13 cellular contexts compared by ENCODE assay signal in the genomic region with DNA sequence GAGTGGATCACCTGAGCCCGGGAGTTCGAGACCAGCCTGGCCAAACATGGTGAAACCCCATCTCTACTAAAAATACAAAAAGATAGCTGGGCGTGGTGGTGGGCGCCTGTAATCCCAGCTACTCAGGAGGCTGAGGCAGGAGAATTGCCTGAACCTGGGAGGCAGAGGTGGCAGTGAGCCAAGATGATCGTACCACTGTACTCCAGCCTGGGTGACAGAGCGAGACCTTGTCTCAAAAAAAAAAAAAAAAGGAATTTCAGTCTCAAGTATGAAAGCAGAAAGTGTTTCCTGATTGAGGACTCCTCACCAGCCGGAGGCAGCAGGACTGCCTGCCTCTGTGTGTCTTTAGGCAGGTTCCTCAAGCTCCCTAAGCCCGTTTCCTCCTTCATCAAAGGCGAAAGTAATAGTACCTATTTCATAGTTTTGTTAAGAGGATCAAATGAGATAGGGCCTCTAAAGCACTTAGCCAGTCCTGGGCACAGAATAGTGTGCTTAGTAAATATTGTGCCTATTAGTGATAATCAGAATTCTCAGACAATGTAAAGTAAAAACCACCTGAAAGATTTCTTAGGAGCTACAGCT. TPM values are rescaled to one million over a fixed set of nuclear protein-coding genes. Genes with fewer than 3 reads are reported as not detected.
DNase-seq lines count a peak whose midpoint lies in the region; ATAC-seq and TF ChIP-seq lines count a peak whose summit lies in the region.
"Had no signal": no experiment of that assay in that cellular context is flagged by ENCODE, and none has a peak within 500 bp of the region (broad histone marks: within the 10 kb centered on the region; RNA-seq: fewer than 3 reads in every experiment).

No MANE protein-coding gene starts in this region.

- no peaks in the 10 kb centered on the region for H3K27me3 Mint-ChIP-seq in activated CD8-positive, alpha-beta T cell treated with anti-CD3 and anti-CD28 coated beads, Interleukin-2, amount 10 ng/mL, durations not matched to agents 7 days and 5 days (ENCODE audit: low read depth)
- H3K27me3 Mint-ChIP-seq in memory B cell: no peaks in the 10 kb centered on the region

- H3K27me3 ChIP-seq in BLaER1 (no peaks in the 10 kb centered on the region), DND-41 (ENCODE audit: insufficient read depth, low read length, poor library complexity) (no peaks in the 10 kb centered on the region), sigmoid colon (no peaks in the 10 kb centered on the region), spleen (replicated peaks in 1 of 7) (no peaks in the 10 kb centered on the region)
- H3K27me3 ChIP-seq: brain microvascular endothelial cell had no signal

- 0 out of 2 replicates have a peak, but pooled peaks cover under 1% of the 10 kb centered on the region for H3K36me3 ChIP-seq in BLaER1
- peaks cover 7% of the 10 kb centered on the region for H3K36me3 ChIP-seq in DND-41 (ENCODE audit: insufficient read depth, low read length)
- no peaks in the 10 kb centered on the region for H3K36me3 ChIP-seq in sigmoid colon
- H3K36me3 ChIP-seq in spleen: no peaks in the 10 kb centered on the region
- H3K36me3 ChIP-seq: brain microvascular endothelial cell had no signal

- POLR2A ChIA-PET in activated CD8-positive, alpha-beta T cell treated with anti-CD3 and anti-CD28 coated beads, Interleukin-2, amount 10 ng/mL, durations not matched to agents 7 days and 5 days (lab: Charles Lee): interaction anchor here (1.4 to 5.4 kb wide), 2 partner anchors 8 to 13 kb away, joined by 3 to 38 read pairs; no protein-coding TSS in a partner anchor

- peaks cover 69% of the 10 kb centered on the region for H3K4me1 Mint-ChIP-seq in activated CD8-positive, alpha-beta T cell treated with anti-CD3 and anti-CD28 coated beads, Interleukin-2, amount 10 ng/mL, durations not matched to agents 7 days and 5 days (ENCODE audit: low read depth)
- peaks cover 47% of the 10 kb centered on the region for H3K4me1 Mint-ChIP-seq in memory B cell

- intact Hi-C loops in sigmoid colon (cut with DNase I): no loop called here
- intact Hi-C loops in spleen (cut with DNase I; ENCODE audit: low total_unique reads): no loop called here

- no peaks in the 10 kb centered on the region for H3K9me3 Mint-ChIP-seq in activated CD8-positive, alpha-beta T cell treated with anti-CD3 and anti-CD28 coated beads, Interleukin-2, amount 10 ng/mL, durations not matched to agents 7 days and 5 days (ENCODE audit: insufficient read depth)
- no peaks in the 10 kb centered on the region for H3K9me3 Mint-ChIP-seq in memory B cell

- peak overlapping the region; percentile 86 for H3K27ac ChIP-seq in BLaER1
- H3K27ac ChIP-seq in DND-41 (ENCODE audit: low read length): peak overlapping the region; percentile 32; the same call in 1 of the 2 replicates
- peak overlapping the region in 2 of 4 donors; percentile 7 to 31 for H3K27ac ChIP-seq in sigmoid colon
- peak overlapping the region in 3 of 8 donors; percentile 2 to 97 (median 97) for H3K27ac ChIP-seq in spleen
- H3K27ac ChIP-seq: brain microvascular endothelial cell had no signal

- H3K4me3 Mint-ChIP-seq in activated CD8-positive, alpha-beta T cell treated with anti-CD3 and anti-CD28 coated beads, Interleukin-2, amount 10 ng/mL, durations not matched to agents 7 days and 5 days: no peak overlapping the region
- H3K4me3 Mint-ChIP-seq in memory B cell: no peak overlapping the region

- peaks cover 3% of the 10 kb centered on the region for H3K36me3 Mint-ChIP-seq in activated CD8-positive, alpha-beta T cell treated with anti-CD3 and anti-CD28 coated beads, Interleukin-2, amount 10 ng/mL, durations not matched to agents 7 days and 5 days (ENCODE audit: low read depth)
- no peaks in the 10 kb centered on the region for H3K36me3 Mint-ChIP-seq in memory B cell

- CTCF ChIA-PET in activated CD8-positive, alpha-beta T cell treated with anti-CD3 and anti-CD28 coated beads, Interleukin-2, amount 10 ng/mL, durations not matched to agents 7 days and 5 days (lab: Charles Lee): interaction anchor here (0.9 to 2.8 kb wide), 4 partner anchors 8 to 18 kb away, joined by 3 to 21 read pairs (median 6); a partner anchor contains a TSS

- DNase-seq in DND-41 (no peak), memory B cell (ENCODE audit: low spot score in 2 of 2) (no peak), sigmoid colon (no peak), GM10266 (ENCODE audit: extremely low spot score) (no peak), T-helper 2 cell (no peak), spleen (no peak)
- DNase-seq in activated CD8-positive, alpha-beta T cell treated with anti-CD3 and anti-CD28 coated beads, Interleukin-2, amount 10 ng/mL, durations not matched to agents 7 days and 5 days: no peak
- DNase-seq: activated T-cell treated with anti-CD3 and anti-CD28 coated beads for 4 hours; brain microvascular endothelial cell; hypothalamus; NCI-H510A; stimulated activated CD4-positive, alpha-beta T cell treated with anti-CD3 and anti-CD28 coated beads, Interleukin-4, amount 100 ng/mL, for 24 hours had no signal

- peaks cover 96% of the 10 kb centered on the region for H3K4me1 ChIP-seq in BLaER1
- H3K4me1 ChIP-seq in DND-41 (ENCODE audit: insufficient read depth, low read length): peaks cover 65% of the 10 kb centered on the region
- peaks cover 0 to 66% (median 63%) of the 10 kb centered on the region in 4 donors for H3K4me1 ChIP-seq in sigmoid colon
- peaks cover 43 to 89% (median 69%) of the 10 kb centered on the region in 6 donors for H3K4me1 ChIP-seq in spleen

- peak overlapping the region; percentile 100 for H3K4me2 ChIP-seq in BLaER1
- 0 out of 2 replicates have a peak overlapping the region, but pooled peaks have one; percentile 7 for H3K4me2 ChIP-seq in DND-41 (ENCODE audit: insufficient read depth, low read length)

- no peak overlapping the region for H3K4me3 ChIP-seq in BLaER1
- H3K4me3 ChIP-seq in DND-41 (ENCODE audit: low read depth in 1 of 2, low read length in 2 of 2): no peak overlapping the region
- no peak overlapping the region for H3K4me3 ChIP-seq in sigmoid colon
- no peak overlapping the region for H3K4me3 ChIP-seq in spleen

- TF ChIP-seq CTCF in DND-41 (IDR thresholded peaks at IDR 0.05; ENCODE audit: borderline replicate concordance, extremely low read depth, low read length, poor library complexity, severe bottlenecking) (no peak), sigmoid colon (IDR thresholded peaks at IDR 0.05) (no peak), GM10266 (IDR thresholded peaks at IDR 0.05; ENCODE audit: control insufficient read depth, insufficient read depth, low read depth, missing control alignments) (no peak), spleen (IDR thresholded peaks at IDR 0.05 in 8 of 11, conservative IDR thresholded peaks at IDR 0.05 in 3 of 11) (no peak)

- TF ChIP-seq POLR2A in sigmoid colon (IDR thresholded peaks at IDR 0.05): no peak
- no peak for TF ChIP-seq POLR2A in spleen (IDR thresholded peaks at IDR 0.05)

- peak overlapping the region; percentile 85 for H3K9ac ChIP-seq in BLaER1
- H3K9ac ChIP-seq in DND-41 (ENCODE audit: low read depth, low read length): no peak overlapping the region

- WGBS in sigmoid colon, 2 donors: 63 to 66% methylated on average over 9 of the region's 9 CpGs
- WGBS in spleen, 5 donors: 55 to 65% (median 63%) methylated on average over 9 of the region's 9 CpGs

- H2AFZ ChIP-seq in DND-41 (ENCODE audit: low read depth, low read length): no peak overlapping the region

- H3K79me2 ChIP-seq in DND-41 (ENCODE audit: insufficient read depth, low read length): peaks cover 96% of the 10 kb centered on the region

- TF ChIP-seq EP300 in sigmoid colon (IDR thresholded peaks at IDR 0.05): no peak

- peaks cover 89% of the 10 kb centered on the region for H4K20me1 ChIP-seq in BLaER1
- peaks cover 68% of the 10 kb centered on the region for H4K20me1 ChIP-seq in DND-41 (ENCODE audit: insufficient read depth, low read length)

- no peaks in the 10 kb centered on the region for H3K9me3 ChIP-seq in BLaER1
- no peaks in the 10 kb centered on the region for H3K9me3 ChIP-seq in DND-41 (ENCODE audit: insufficient read depth, low read length, severe bottlenecking)
- no peaks in the 10 kb centered on the region for H3K9me3 ChIP-seq in sigmoid colon
- H3K9me3 ChIP-seq in spleen: no peaks in the 10 kb centered on the region

- ATAC-seq in DND-41 (ENCODE audit: insufficient read depth, low read depth) (no peak), memory B cell (ENCODE audit: low read depth) (no peak)
- no peak for ATAC-seq in activated CD8-positive, alpha-beta T cell treated with anti-CD3 and anti-CD28 coated beads, Interleukin-2, amount 10 ng/mL, durations not matched to agents 7 days and 5 days

- H3K27ac Mint-ChIP-seq in activated CD8-positive, alpha-beta T cell treated with anti-CD3 and anti-CD28 coated beads, Interleukin-2, amount 10 ng/mL, durations not matched to agents 7 days and 5 days: peak overlapping the region; percentile 40
- H3K27ac Mint-ChIP-seq in memory B cell: peak overlapping the region; percentile 85

RNA-seq across cellular contexts. Expression of a gene that starts 9.0 kb away (rescaled TPM):
- 10 to 100 TPM; 24.4 to 24.6 TPM for total RNA-seq in activated CD8-positive, alpha-beta T cell treated with anti-CD3 and anti-CD28 coated beads, Interleukin-2, amount 10 ng/mL, durations not matched to agents 7 days and 5 days
- total RNA-seq in sigmoid colon (10 to 100 TPM in 2 of 4 donors, 1 to 10 TPM in 2; 7.4 to 31.9 (median 12.5) TPM), spleen (10 to 100 TPM; 28.9 to 61.9 (median 40.3) TPM)
- polyA plus RNA-seq in sigmoid colon (10 to 100 TPM in 1 of 3 donors, 1 to 10 TPM in 2; 1.8 to 14.2 (median 2.5) TPM), spleen (10 to 100 TPM in 1 of 3 donors, 1 to 10 TPM in 2; 5.4 to 19.7 (median 6.1) TPM)
